Comparison of ENCODE assay signal across 8 cellular contexts in the genomic region with DNA sequence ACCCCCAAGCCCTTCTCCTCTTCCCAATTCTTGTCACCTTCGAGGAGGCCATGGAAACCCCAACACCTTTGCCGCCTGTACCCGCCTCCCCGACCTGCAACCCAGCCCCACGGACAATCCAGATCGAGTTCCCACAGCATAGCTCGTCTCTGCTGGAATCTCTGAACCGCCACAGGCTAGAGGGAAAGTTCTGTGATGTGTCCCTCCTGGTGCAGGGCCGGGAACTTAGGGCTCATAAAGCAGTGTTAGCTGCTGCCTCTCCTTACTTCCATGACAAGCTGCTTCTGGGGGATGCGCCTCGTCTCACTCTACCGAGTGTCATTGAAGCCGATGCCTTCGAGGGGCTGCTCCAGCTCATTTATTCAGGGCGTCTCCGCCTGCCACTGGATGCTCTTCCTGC. TPM values are rescaled to one million over a fixed set of nuclear protein-coding genes. Genes with fewer than 3 reads are reported as not detected.
DNase-seq lines count a peak whose midpoint lies in the region; ATAC-seq and TF ChIP-seq lines count a peak whose summit lies in the region.

No MANE protein-coding gene starts in this region.

- H3K27me3 Mint-ChIP-seq in activated CD4-positive, alpha-beta memory T cell treated with anti-CD3 and anti-CD28 coated beads, Interleukin-2, amount 10 ng/mL, durations not matched to agents 7 days and 5 days = no peaks in the 10 kb centered on the region

- H2AFZ ChIP-seq in HCT116 (ENCODE audit: low read depth, low read length, poor library complexity, severe bottlenecking) = no peak overlapping the region

- no peak for TF ChIP-seq POLR2A in HCT116 (IDR thresholded peaks at IDR 0.05; ENCODE audit: borderline replicate concordance, extremely low read depth, insufficient read depth, insufficient read length)
- TF ChIP-seq POLR2A in spleen (IDR thresholded peaks at IDR 0.05) = no peak

- POLR2A ChIA-PET in HCT116 (lab: Charles Lee) = interaction anchor here (1.2 to 1.9 kb wide), 3 partner anchors 8 to 29 kb away, joined by 5 to 7 read pairs (median 7); no protein-coding TSS in a partner anchor
- POLR2A ChIA-PET in activated CD4-positive, alpha-beta memory T cell treated with anti-CD3 and anti-CD28 coated beads, Interleukin-2, amount 10 ng/mL, durations not matched to agents 7 days and 5 days (lab: Charles Lee) = interaction anchor here (0.8 to 2.9 kb wide), 14 partner anchors 15 to 256 kb away, joined by 3 to 19 read pairs (median 6); a partner anchor contains a TSS

- DNase-seq in HCT116 (ENCODE audit: low read depth, low spot score) (no peak), spleen (no peak), GDM1 (lab: John Stamatoyannopoulos, UW) (no peak), SK-N-DZ (ENCODE audit: low spot score) (no peak), NCI-H1436 treated with DMSO at 0.1 percent for 48 hours (lab: John Stamatoyannopoulos, UW) (no peak)
- DNase-seq in activated CD4-positive, alpha-beta memory T cell treated with anti-CD3 and anti-CD28 coated beads, Interleukin-2, amount 10 ng/mL, durations not matched to agents 7 days and 5 days = no peak

- BruUV-seq in HCT116 (replicated peaks; lab: Mats Ljungman, UMichigan) = no TSS peak

- CTCF ChIA-PET in HCT116 (lab: Charles Lee) = no interaction called here
- CTCF ChIA-PET in activated CD4-positive, alpha-beta memory T cell treated with anti-CD3 and anti-CD28 coated beads, Interleukin-2, amount 10 ng/mL, durations not matched to agents 7 days and 5 days (lab: Charles Lee) = interaction anchor here (0.7 to 4.3 kb wide), 8 partner anchors 15 to 153 kb away, joined by 3 to 23 read pairs (median 4); a partner anchor contains a TSS

- H3K9ac ChIP-seq in HCT116 (ENCODE audit: low read length) = peak overlapping the region; percentile 90

- TF ChIP-seq RAD21 in HCT116 (IDR thresholded peaks at IDR 0.05; ENCODE audit: low read depth) = no peak

- ATAC-seq in HCT116 (no peak), GM18502 (IDR thresholded peaks at IDR 0.05; ENCODE audit: poor library complexity, unreplicated experiment) (no peak)

- H3K36me3 ChIP-seq in HCT116 (ENCODE audit: control insufficient read depth in 1 of 2, insufficient read depth in 2 of 2, low read length in 2 of 2) = peaks cover 4 to 14% of the 10 kb centered on the region in 2 experiments; a peak in 3 of 4 replicates
- peaks cover 0 to 30% (median 7%) of the 10 kb centered on the region in 6 donors for H3K36me3 ChIP-seq in spleen

- H3K9me3 ChIP-seq in HCT116 (ENCODE audit: control insufficient read depth in 1 of 2, insufficient read depth in 1 of 2, low read depth in 1 of 2, low read length in 2 of 2) (no peaks in the 10 kb centered on the region), spleen (no peaks in the 10 kb centered on the region)

- TF ChIP-seq CTCF in HCT116 (IDR thresholded peaks at IDR 0.05 in 2 of 3, conservative IDR thresholded peaks at IDR 0.05 in 1 of 3; ENCODE audit: borderline replicate concordance in 1 of 3, insufficient read depth in 1 of 3, low read depth in 2 of 3, low read length in 2 of 3) (no peak), spleen (IDR thresholded peaks at IDR 0.05 in 8 of 11, conservative IDR thresholded peaks at IDR 0.05 in 3 of 11) (no peak)

- RAD21 ChIA-PET in HCT116 (lab: Charles Lee; ENCODE audit: low non-redundant PET in 1 of 2, low total read pairs in 2 of 2, uncharacterized antibody in 2 of 2, unreplicated experiment in 2 of 2) = no interaction called here

- H3K27ac ChIP-seq in HCT116 (ENCODE audit: low read depth, low read length) = peak overlapping the region; percentile 72
- peak overlapping the region in 4 of 8 donors; percentile 83 to 93 (median 90) for H3K27ac ChIP-seq in spleen

- H4K20me1 ChIP-seq in HCT116 (ENCODE audit: insufficient read depth) = no peaks in the 10 kb centered on the region

- peaks cover 12% of the 10 kb centered on the region for H3K36me3 Mint-ChIP-seq in activated CD4-positive, alpha-beta memory T cell treated with anti-CD3 and anti-CD28 coated beads, Interleukin-2, amount 10 ng/mL, durations not matched to agents 7 days and 5 days (ENCODE audit: low read depth)

- H3K9me3 Mint-ChIP-seq in activated CD4-positive, alpha-beta memory T cell treated with anti-CD3 and anti-CD28 coated beads, Interleukin-2, amount 10 ng/mL, durations not matched to agents 7 days and 5 days = no peaks in the 10 kb centered on the region

- peak overlapping the region; percentile 83 for H3K4me3 Mint-ChIP-seq in activated CD4-positive, alpha-beta memory T cell treated with anti-CD3 and anti-CD28 coated beads, Interleukin-2, amount 10 ng/mL, durations not matched to agents 7 days and 5 days

- H3K4me1 ChIP-seq in HCT116 (ENCODE audit: control insufficient read depth in 1 of 2, insufficient read depth in 2 of 2, low read length in 2 of 2) (peaks cover 5 to 11% of the 10 kb centered on the region in 2 experiments; a peak in 3 of 4 replicates), spleen (peaks cover 12 to 60% (median 32%) of the 10 kb centered on the region in 6 donors)

- H3K27me3 ChIP-seq in HCT116 (ENCODE audit: insufficient read depth, low read length) (no peaks in the 10 kb centered on the region), spleen (replicated peaks in 1 of 7) (no peaks in the 10 kb centered on the region)

- H3K4me3 ChIP-seq in HCT116 (replicated peaks in 1 of 2; ENCODE audit: low read depth in 1 of 2, low read length in 2 of 2) = peak overlapping the region; percentile 95 to 99
- peak overlapping the region; percentile 89 for H3K4me3 ChIP-seq in iPS-11a (ENCODE audit: low read depth, low read length)
- peak overlapping the region; percentile 78 to 98 (median 82) for H3K4me3 ChIP-seq in spleen

- intact Hi-C loops in HCT116 (cut with micrococcal nuclease) (no loop called here), spleen (cut with DNase I; ENCODE audit: low total_unique reads) (loop anchor here (10.0 kb wide), 1 partner anchor 190 kb away; no protein-coding TSS in a partner anchor)

- H3K4me2 ChIP-seq in HCT116 (ENCODE audit: low read length) = peak overlapping the region; percentile 98

- peaks cover 25% of the 10 kb centered on the region for H3K4me1 Mint-ChIP-seq in activated CD4-positive, alpha-beta memory T cell treated with anti-CD3 and anti-CD28 coated beads, Interleukin-2, amount 10 ng/mL, durations not matched to agents 7 days and 5 days

- no peaks in the 10 kb centered on the region for H3K9me2 ChIP-seq in HCT116 (ENCODE audit: insufficient read depth)

- peak overlapping the region; percentile 79 for H3K27ac Mint-ChIP-seq in activated CD4-positive, alpha-beta memory T cell treated with anti-CD3 and anti-CD28 coated beads, Interleukin-2, amount 10 ng/mL, durations not matched to agents 7 days and 5 days

- H3K79me2 ChIP-seq in HCT116 (ENCODE audit: insufficient read depth, low read length) = peaks cover 30% of the 10 kb centered on the region

- 53 to 57% (median 54%) methylated on average over 16 of the region's 16 CpGs for WGBS in spleen, 5 donors

TF ChIP-seq in HCT116, 20 proteins besides CTCF, POLR2A, EP300 and RAD21:
- TF ChIP-seq, protein P1, sequence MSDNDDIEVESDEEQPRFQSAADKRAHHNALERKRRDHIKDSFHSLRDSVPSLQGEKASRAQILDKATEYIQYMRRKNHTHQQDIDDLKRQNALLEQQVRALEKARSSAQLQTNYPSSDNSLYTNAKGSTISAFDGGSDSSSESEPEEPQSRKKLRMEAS (IDR thresholded peaks at IDR 0.05) = no peak
- TF ChIP-seq ELF1 (IDR thresholded peaks at IDR 0.05; ENCODE audit: borderline replicate concordance, low read depth) (no peak), CBX3 (IDR thresholded peaks at IDR 0.05; ENCODE audit: low read depth) (no peak), SRF (IDR thresholded peaks at IDR 0.05; ENCODE audit: low read depth) (no peak), EZH2 (IDR thresholded peaks at IDR 0.05) (no peak)

RNA-seq across cellular contexts. Expression of a gene that starts 0.7 kb away (rescaled TPM):
- total RNA-seq in HCT116 (2021; ENCODE audit: unreplicated experiment) = 14.2 TPM
- polyA plus RNA-seq in HCT116 (2012) = 9.1 and 11.0 TPM in 2 replicates
- total RNA-seq in activated CD4-positive, alpha-beta memory T cell treated with anti-CD3 and anti-CD28 coated beads, Interleukin-2, amount 10 ng/mL, durations not matched to agents 7 days and 5 days = 1 to 10 TPM; 6.9 to 7.4 TPM
- total RNA-seq in spleen = 1 to 10 TPM; 4.4 to 8.4 (median 6.1) TPM
- 1 to 10 TPM; 3.6 to 5.3 (median 4.3) TPM for polyA plus RNA-seq in spleen
- polyA plus RNA-seq in SK-N-DZ (2014; cell fraction: cytosol; rRNA removed) = 7.4 and 7.6 TPM in 2 replicates
- 11.4 and 23.1 TPM in 2 replicates for polyA plus RNA-seq in SK-N-DZ (2014; cell fraction: nucleus; rRNA removed)

RNA-seq across cellular contexts. Expression of a gene that starts 35.2 kb away (rescaled TPM):
- total RNA-seq in HCT116 (2021; ENCODE audit: unreplicated experiment) = 11.5 TPM
- polyA plus RNA-seq in HCT116 (2012) = 6.9 and 8.0 TPM in 2 replicates
- total RNA-seq in activated CD4-positive, alpha-beta memory T cell treated with anti-CD3 and anti-CD28 coated beads, Interleukin-2, amount 10 ng/mL, durations not matched to agents 7 days and 5 days = 10 to 100 TPM; 35.3 to 39.7 TPM
- 10 to 100 TPM; 20.1 to 30.8 (median 25.9) TPM for total RNA-seq in spleen
- polyA plus RNA-seq in spleen = 10 to 100 TPM in 1 of 3 donors, 1 to 10 TPM in 2; 3.6 to 14.7 (median 4.6) TPM
- polyA plus RNA-seq in SK-N-DZ (2014; cell fraction: cytosol; rRNA removed) = 6.5 and 8.6 TPM in 2 replicates
- 18.6 and 35.4 TPM in 2 replicates for polyA plus RNA-seq in SK-N-DZ (2014; cell fraction: nucleus; rRNA removed)

RNA-seq across cellular contexts. Expression of a gene that starts 37.1 kb away (rescaled TPM):
- total RNA-seq in HCT116 (2021; ENCODE audit: unreplicated experiment) = 186 TPM
- polyA plus RNA-seq in HCT116 (2012) = 184 and 226 TPM in 2 replicates
- total RNA-seq in activated CD4-positive, alpha-beta memory T cell treated with anti-CD3 and anti-CD28 coated beads, Interleukin-2, amount 10 ng/mL, durations not matched to agents 7 days and 5 days = 100 to 1,000 TPM; 243 TPM
- total RNA-seq in spleen = 100 to 1,000 TPM; 113 to 149 (median 130) TPM
- polyA plus RNA-seq in spleen = 100 to 1,000 TPM; 198 to 225 (median 206) TPM
- polyA plus RNA-seq in SK-N-DZ (2014; cell fraction: cytosol; rRNA removed) = 267 and 272 TPM in 2 replicates
- polyA plus RNA-seq in SK-N-DZ (2014; cell fraction: nucleus; rRNA removed) = 200 and 234 TPM in 2 replicates

RNA-seq across cellular contexts. Expression of a gene that starts 44.2 kb away (rescaled TPM):
- 40.2 TPM for total RNA-seq in HCT116 (2021; ENCODE audit: unreplicated experiment)
- polyA plus RNA-seq in HCT116 (2012) = 44.1 and 49.9 TPM in 2 replicates
- 10 to 100 TPM; 46.4 to 51.4 TPM for total RNA-seq in activated CD4-positive, alpha-beta memory T cell treated with anti-CD3 and anti-CD28 coated beads, Interleukin-2, amount 10 ng/mL, durations not matched to agents 7 days and 5 days
- total RNA-seq in spleen = 100 to 1,000 TPM in 3 of 7 donors, 10 to 100 TPM in 4; 83.0 to 133 (median 93.6) TPM
- 100 to 1,000 TPM in 2 of 3 donors, 10 to 100 TPM in 1; 89.3 to 181 (median 171) TPM for polyA plus RNA-seq in spleen
- 34.8 and 38.5 TPM in 2 replicates for polyA plus RNA-seq in SK-N-DZ (2014; cell fraction: cytosol; rRNA removed)
- polyA plus RNA-seq in SK-N-DZ (2014; cell fraction: nucleus; rRNA removed) = 264 and 294 TPM in 2 replicates
